2 cellular contexts compared by ENCODE assay signal in the genomic region with DNA sequence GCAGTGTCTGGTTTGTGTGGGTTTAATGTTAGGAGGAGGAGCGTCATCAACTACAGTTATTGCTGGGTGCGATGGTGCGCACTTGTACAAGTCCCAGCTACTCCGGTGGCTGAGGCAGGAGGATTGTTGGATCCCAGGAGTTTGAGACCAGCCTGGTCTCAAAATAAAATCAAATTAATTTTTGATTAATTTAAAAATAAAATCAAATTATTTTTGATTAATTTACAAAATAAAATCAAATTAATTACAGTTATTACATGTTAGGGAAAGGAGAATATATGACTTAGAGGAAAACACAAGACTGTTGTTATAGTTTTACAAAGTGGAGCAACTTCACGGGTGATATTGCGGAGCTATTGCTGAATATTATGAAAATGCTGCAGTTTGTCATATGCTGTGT.
TF ChIP-seq lines count a peak whose summit lies in the region.

No MANE protein-coding gene starts in this region.

TF ChIP-seq in IMR-90, 13 proteins besides CTCF, POLR2A, EP300 and RAD21:
- no peak for TF ChIP-seq FOS (IDR thresholded peaks at IDR 0.05; ENCODE audit: low read depth, low read length)
- TF ChIP-seq CHD1 (IDR thresholded peaks at IDR 0.05; ENCODE audit: low read depth, low read length): no peak
- TF ChIP-seq NFE2L2 (IDR thresholded peaks at IDR 0.05; ENCODE audit: low read depth, low read length): no peak
- TF ChIP-seq, protein P1, sequence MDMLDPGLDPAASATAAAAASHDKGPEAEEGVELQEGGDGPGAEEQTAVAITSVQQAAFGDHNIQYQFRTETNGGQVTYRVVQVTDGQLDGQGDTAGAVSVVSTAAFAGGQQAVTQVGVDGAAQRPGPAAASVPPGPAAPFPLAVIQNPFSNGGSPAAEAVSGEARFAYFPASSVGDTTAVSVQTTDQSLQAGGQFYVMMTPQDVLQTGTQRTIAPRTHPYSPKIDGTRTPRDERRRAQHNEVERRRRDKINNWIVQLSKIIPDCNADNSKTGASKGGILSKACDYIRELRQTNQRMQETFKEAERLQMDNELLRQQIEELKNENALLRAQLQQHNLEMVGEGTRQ (IDR thresholded peaks at IDR 0.05; ENCODE audit: low read depth, low read length): no peak
- TF ChIP-seq RCOR1 (IDR thresholded peaks at IDR 0.05; ENCODE audit: insufficient replicate concordance, low read length): no peak
- TF ChIP-seq RFX5 (IDR thresholded peaks at IDR 0.05; ENCODE audit: low read depth, low read length): no peak
- no peak for TF ChIP-seq MAZ (IDR thresholded peaks at IDR 0.05; ENCODE audit: borderline replicate concordance, low read depth, low read length)
- TF ChIP-seq CEBPB (IDR thresholded peaks at IDR 0.05; ENCODE audit: low read depth, low read length): no peak

TF ChIP-seq in H1, 55 proteins besides CTCF, POLR2A, EP300 and RAD21:
- TF ChIP-seq SP4 (IDR thresholded peaks at IDR 0.05; ENCODE audit: low read length) (no peak), FOSL1 (IDR thresholded peaks at IDR 0.05; ENCODE audit: insufficient read depth, low read depth, low read length) (no peak), TAF7 (optimal IDR thresholded peaks at IDR 0.05; ENCODE audit: borderline replicate concordance, low read depth, low read length) (no peak), MAFK (IDR thresholded peaks at IDR 0.05; ENCODE audit: low read depth, low read length) (no peak), BACH1 (IDR thresholded peaks at IDR 0.05; ENCODE audit: low read length) (no peak), NANOG (IDR thresholded peaks at IDR 0.05; ENCODE audit: insufficient read depth, low read depth, low read length, poor library complexity, severe bottlenecking) (no peak), ZNF274 (IDR thresholded peaks at IDR 0.05; ENCODE audit: borderline replicate concordance, extremely low read depth, low read length) (no peak), CBX8 (IDR thresholded peaks at IDR 0.05; ENCODE audit: borderline replicate concordance, low read depth, low read length) (no peak)
